In the genomic region with DNA sequence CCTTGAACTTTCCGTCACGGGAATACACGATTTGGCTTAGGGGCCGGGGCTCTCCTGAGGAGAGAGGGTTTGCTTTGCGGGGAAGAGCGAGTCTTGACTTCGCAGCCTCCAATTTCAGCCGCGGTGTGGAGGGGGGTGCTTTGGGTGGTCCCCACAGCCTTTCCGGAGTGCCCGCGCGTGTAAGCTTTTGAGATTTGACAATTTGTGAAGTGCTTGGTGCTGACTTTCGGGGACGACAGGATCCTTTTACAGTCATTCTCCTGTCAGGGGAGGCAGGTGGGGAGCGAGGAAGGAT, we compare ENCODE assay signal across 8 cellular contexts. TPM values are rescaled to one million over a fixed set of nuclear protein-coding genes. Genes with fewer than 3 reads are reported as not detected.
DNase-seq lines count a peak whose midpoint lies in the region; ATAC-seq and TF ChIP-seq lines count a peak whose summit lies in the region.

No MANE protein-coding gene starts in this region.

- H3K27me3 ChIP-seq in Caco-2 (replicated peaks; ENCODE audit: control insufficient read depth, insufficient read depth, low read length) = no peaks in the 10 kb centered on the region
- no peaks in the 10 kb centered on the region for H3K27me3 ChIP-seq in IMR-90 (ENCODE audit: control insufficient read depth, insufficient read depth, low read length)
- no peaks in the 10 kb centered on the region for H3K27me3 ChIP-seq in tibial nerve

- in situ Hi-C loops in IMR-90 (cut with MboI; ENCODE audit: low sequenced_read_pairs) = no loop called here
- in situ Hi-C loops in astrocyte of the cerebellum (cut with HindIII; ENCODE audit: low sequenced_read_pairs) = no loop called here

- H3K79me1 ChIP-seq in IMR-90 (ENCODE audit: low read depth in 1 of 2, low read length in 2 of 2) = no peaks in the 10 kb centered on the region; a peak in 2 of 4 replicates

- no peaks in the 10 kb centered on the region for H3K27me3 Mint-ChIP-seq in Caco-2 (ENCODE audit: insufficient read depth, unreplicated experiment)

- H3K14ac ChIP-seq in IMR-90 (replicated peaks; ENCODE audit: low read depth, low read length) = no peak overlapping the region

- H3K36me3 ChIP-seq in Caco-2 (ENCODE audit: control insufficient read depth, insufficient read depth, low read length) (no peaks in the 10 kb centered on the region), IMR-90 (ENCODE audit: control insufficient read depth, insufficient read depth, low read length) (no peaks in the 10 kb centered on the region), tibial nerve (no peaks in the 10 kb centered on the region)

- H4K8ac ChIP-seq in IMR-90 (ENCODE audit: low read depth in 2 of 2, low read length in 2 of 2) = 0 out of 4 replicates have a peak overlapping the region, but pooled peaks of 1 of the 2 experiments have one; percentile 40

- peak overlapping the region; percentile 74 for H3K9ac ChIP-seq in IMR-90 (ENCODE audit: low read depth, low read length)

- TF ChIP-seq RAD21 in IMR-90 (IDR thresholded peaks at IDR 0.05; ENCODE audit: low read length) = no peak

- dilution Hi-C loops in IMR-90 (cut with HindIII; ENCODE audit: low sequenced_read_pairs, unreplicated experiment) = no loop called here

- TF ChIP-seq POLR2A in IMR-90 (IDR thresholded peaks at IDR 0.05; ENCODE audit: low read depth, low read length) (no peak), tibial nerve (IDR thresholded peaks at IDR 0.05) (no peak)

- peak overlapping the region; percentile 78 for H3K4me3 ChIP-seq in Caco-2 (ENCODE audit: low read depth, low read length)
- H3K4me3 ChIP-seq in IMR-90 (ENCODE audit: insufficient read depth, low read depth, low read length) = peak overlapping the region; percentile 89
- peak overlapping the region; percentile 65 for H3K4me3 ChIP-seq in astrocyte of the cerebellum (ENCODE audit: low read depth, low read length)
- H3K4me3 ChIP-seq in tibial nerve = peak overlapping the region; percentile 43 to 68 (median 50)

- no peak overlapping the region for H2BK15ac ChIP-seq in IMR-90 (ENCODE audit: low read depth, low read length)

- H4K5ac ChIP-seq in IMR-90 (ENCODE audit: low read depth, low read length) = peak overlapping the region; percentile 23; the same call in 1 of the 2 replicates

- WGBS in IMR-90 (ENCODE audit: extremely low coverage in 2 of 2, insufficient read length in 1 of 2), 2 experiments = 65% methylated on average over 4 of the region's 16 CpGs; no CpG with 5 or more reads in 1 of the 2 experiments
- WGBS in tibial nerve, 2 donors = 0 to 44% methylated on average over 2 to 16 of the region's 16 CpGs

- H3K36me3 Mint-ChIP-seq in Caco-2 (ENCODE audit: insufficient read depth, unreplicated experiment) = no peaks in the 10 kb centered on the region

- CTCF ChIA-PET in Caco-2 (lab: Charles Lee) = interaction anchor here (0.6 kb wide), 1 partner anchor 1807 kb away, joined by 4 read pairs; no protein-coding TSS in a partner anchor
- CTCF ChIA-PET in IMR-90 (lab: Yijun Ruan, JAX) = no interaction called here

- H2AK9ac ChIP-seq in IMR-90 (replicated peaks; ENCODE audit: low read depth, low read length, poor library complexity) = peak overlapping the region; percentile 73

- no peaks in the 10 kb centered on the region for H3K4me1 Mint-ChIP-seq in Caco-2 (ENCODE audit: low read depth, unreplicated experiment)

- H3K9me3 Mint-ChIP-seq in Caco-2 (ENCODE audit: unreplicated experiment) = no peaks in the 10 kb centered on the region

- H3K9me3 ChIP-seq in Caco-2 = no peaks in the 10 kb centered on the region
- no peaks in the 10 kb centered on the region for H3K9me3 ChIP-seq in IMR-90 (ENCODE audit: control insufficient read depth, insufficient read depth, low read length)
- H3K9me3 ChIP-seq in tibial nerve = no peaks in the 10 kb centered on the region

- ATAC-seq in IMR-90 (ENCODE audit: low read depth) = no peak

- no peaks in the 10 kb centered on the region for H3K9me1 ChIP-seq in IMR-90 (ENCODE audit: insufficient read depth, low read length)

- H4K20me1 ChIP-seq in IMR-90 (ENCODE audit: insufficient read depth, low read length) = no peaks in the 10 kb centered on the region

- peak overlapping the region; percentile 75 for H3K4me2 ChIP-seq in IMR-90 (ENCODE audit: low read depth, low read length)

- BruUV-seq in Caco-2 (replicated peaks; lab: Mats Ljungman, UMichigan) (TSS peak; percentile 53), IMR-90 (replicated peaks; lab: Mats Ljungman, UMichigan) (TSS peak; percentile 38)

- H3K27ac ChIP-seq in IMR-90 (ENCODE audit: insufficient read depth, low read length) = peak overlapping the region; percentile 77
- H3K27ac ChIP-seq in tibial nerve = peak overlapping the region; percentile 79 to 97 (median 92)

- no peak for TF ChIP-seq CTCF in Caco-2 (IDR thresholded peaks at IDR 0.05; ENCODE audit: insufficient read depth in 1 of 2, low read depth in 1 of 2, low read length in 1 of 2, severe bottlenecking in 1 of 2, unreplicated experiment in 1 of 2)
- TF ChIP-seq CTCF in IMR-90 (conservative IDR thresholded peaks at IDR 0.05; ENCODE audit: low read depth, low read length) = no peak
- no peak for TF ChIP-seq CTCF in astrocyte of the cerebellum (IDR thresholded peaks at IDR 0.05; ENCODE audit: low read depth, low read length, missing control alignments)
- TF ChIP-seq CTCF in tibial nerve (IDR thresholded peaks at IDR 0.05) = no peak

- intact Hi-C loops in Caco-2 (cut with micrococcal nuclease; ENCODE audit: unreplicated experiment) (loop anchor here (5.0 kb wide), 1 partner anchor 35 kb away; no protein-coding TSS in a partner anchor), IMR-90 (cut with micrococcal nuclease) (loop anchor here (5.0 kb wide), 1 partner anchor 360 kb away; a partner anchor contains a TSS)

- POLR2A ChIA-PET in Caco-2 (lab: Charles Lee) = interaction anchor here (1.2 kb wide), 1 partner anchor 31 kb away, joined by 15 read pairs; no protein-coding TSS in a partner anchor
- POLR2A ChIA-PET in IMR-90 (lab: Charles Lee; ENCODE audit: unreplicated experiment) = interaction anchor here (0.6 kb wide), 1 partner anchor 918 kb away, joined by 3 read pairs; no protein-coding TSS in a partner anchor

- H2BK5ac ChIP-seq in IMR-90 (ENCODE audit: low read depth, low read length, poor library complexity, severe bottlenecking) = peak overlapping the region; percentile 21

- no peak overlapping the region for H2AK5ac ChIP-seq in IMR-90 (ENCODE audit: low read depth, low read length)

- peak overlapping the region; percentile 89 for H3K27ac Mint-ChIP-seq in Caco-2 (ENCODE audit: unreplicated experiment)

- TF ChIP-seq EP300 in tibial nerve (IDR thresholded peaks at IDR 0.05) = no peak

- peak overlapping the region; percentile 89 for H3K4me3 Mint-ChIP-seq in Caco-2 (ENCODE audit: unreplicated experiment)

- no peak overlapping the region for H3K56ac ChIP-seq in IMR-90 (ENCODE audit: extremely low read depth, insufficient read depth, low read length)

- no peak overlapping the region for H3K18ac ChIP-seq in IMR-90 (ENCODE audit: low read depth, low read length)

- no peak overlapping the region; the same call in 1 of the 2 replicates for H4K91ac ChIP-seq in IMR-90 (ENCODE audit: insufficient read depth, low read depth, low read length)

- H3K23ac ChIP-seq in IMR-90 (ENCODE audit: low read depth, low read length) = 0 out of 2 replicates have a peak overlapping the region, but pooled peaks have one; percentile 14

- no peak overlapping the region for H2BK20ac ChIP-seq in IMR-90 (ENCODE audit: low read depth, low read length)

- peak overlapping the region; percentile 89 for H2AFZ ChIP-seq in IMR-90 (replicated peaks; ENCODE audit: low read length, poor library complexity)

- DNase-seq in Caco-2 (no peak), IMR-90 (no peak), astrocyte of the cerebellum (ENCODE audit: low read depth) (no peak), medulla oblongata (ENCODE audit: extremely low spot score) (peak; percentile 14), tibial nerve (ENCODE audit: low spot score in 2 of 2) (no peak), AG20443 (ENCODE audit: low spot score) (no peak), NCI-H1930 (lab: John Stamatoyannopoulos, UW) (no peak), HPDE6-E6E7 (ENCODE audit: extremely low spot score) (no peak)

- H3K4ac ChIP-seq in IMR-90 (ENCODE audit: low read depth, low read length) = no peak overlapping the region

- no peaks in the 10 kb centered on the region for H3K4me1 ChIP-seq in Caco-2
- no peaks in the 10 kb centered on the region for H3K4me1 ChIP-seq in IMR-90 (ENCODE audit: control insufficient read depth, insufficient read depth, low read length)
- H3K4me1 ChIP-seq in tibial nerve = peaks cover 0 to 11% (median 0%) of the 10 kb centered on the region in 4 donors

- no peak overlapping the region for H2BK120ac ChIP-seq in IMR-90 (ENCODE audit: low read depth, low read length)

TF ChIP-seq in IMR-90, 13 proteins besides CTCF, POLR2A, EP300 and RAD21:
- TF ChIP-seq, protein P1, sequence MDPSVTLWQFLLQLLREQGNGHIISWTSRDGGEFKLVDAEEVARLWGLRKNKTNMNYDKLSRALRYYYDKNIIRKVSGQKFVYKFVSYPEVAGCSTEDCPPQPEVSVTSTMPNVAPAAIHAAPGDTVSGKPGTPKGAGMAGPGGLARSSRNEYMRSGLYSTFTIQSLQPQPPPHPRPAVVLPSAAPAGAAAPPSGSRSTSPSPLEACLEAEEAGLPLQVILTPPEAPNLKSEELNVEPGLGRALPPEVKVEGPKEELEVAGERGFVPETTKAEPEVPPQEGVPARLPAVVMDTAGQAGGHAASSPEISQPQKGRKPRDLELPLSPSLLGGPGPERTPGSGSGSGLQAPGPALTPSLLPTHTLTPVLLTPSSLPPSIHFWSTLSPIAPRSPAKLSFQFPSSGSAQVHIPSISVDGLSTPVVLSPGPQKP (IDR thresholded peaks at IDR 0.05; ENCODE audit: borderline replicate concordance, low read depth, low read length) = no peak
- TF ChIP-seq BHLHE40 (IDR thresholded peaks at IDR 0.05; ENCODE audit: low read depth, low read length) = no peak

RNA-seq across cellular contexts. Expression of a gene that starts 0.4 kb away (rescaled TPM):
- 16.4 and 17.5 TPM in 2 replicates for total RNA-seq in Caco-2 (2022)
- 4.1 and 6.7 TPM in 2 replicates for total RNA-seq in IMR-90 (2012; rRNA removed)
- polyA plus RNA-seq in IMR-90 (2012; rRNA removed) = 10.6 and 12.2 TPM in 2 replicates
- 1.5 and 2.5 TPM in 2 replicates for polyA plus RNA-seq in IMR-90 (2012; cell fraction: cytosol; rRNA removed)
- 11.2 and 40.2 TPM in 2 replicates for polyA plus RNA-seq in IMR-90 (2012; cell fraction: nucleus; rRNA removed; ENCODE audit: low replicate concordance)
- total RNA-seq in tibial nerve = 10 to 100 TPM; 14.9 to 18.8 (median 16.6) TPM
